ENCODE assay signal across 1 cellular context in genomic region chr15:52733078-52733477, GRCh38.
TF ChIP-seq lines count a peak whose summit lies in the region.

No MANE protein-coding gene starts in this region.

TF ChIP-seq in HepG2, 621 proteins besides CTCF, POLR2A, EP300 and RAD21 (continued from another document and continues in another):
- TF ChIP-seq RXRB (CRISPR knock-in tag; IDR thresholded peaks at IDR 0.05; ENCODE audit: borderline replicate concordance) (peak; percentile 87), ZBTB8A (CRISPR knock-in tag; IDR thresholded peaks at IDR 0.05; ENCODE audit: borderline replicate concordance, low read depth) (no peak), GFI1 (CRISPR knock-in tag; IDR thresholded peaks at IDR 0.05; ENCODE audit: borderline replicate concordance) (no peak), ZSCAN31 (CRISPR knock-in tag; IDR thresholded peaks at IDR 0.05; ENCODE audit: low read depth) (no peak), HMG20A (CRISPR knock-in tag; IDR thresholded peaks at IDR 0.05; ENCODE audit: borderline replicate concordance) (no peak; the same call in 1 of the 2 replicates), HOXA3 (CRISPR knock-in tag; IDR thresholded peaks at IDR 0.05) (no peak), THAP8 (CRISPR knock-in tag; IDR thresholded peaks at IDR 0.05; ENCODE audit: borderline replicate concordance) (no peak), ZNF326 (CRISPR knock-in tag; IDR thresholded peaks at IDR 0.05; ENCODE audit: borderline replicate concordance) (no peak), ZNF639 (CRISPR knock-in tag; conservative IDR thresholded peaks at IDR 0.05) (no peak), NFRKB (IDR thresholded peaks at IDR 0.05) (no peak), STAT6 (CRISPR knock-in tag; IDR thresholded peaks at IDR 0.05; ENCODE audit: borderline replicate concordance) (no peak), KLF11 (CRISPR knock-in tag; IDR thresholded peaks at IDR 0.05) (no peak), SUZ12 (IDR thresholded peaks at IDR 0.05; ENCODE audit: low read depth, low read length) (no peak), CREBL2 (CRISPR knock-in tag; IDR thresholded peaks at IDR 0.05; ENCODE audit: borderline replicate concordance) (no peak), DNMT3B (CRISPR knock-in tag; conservative IDR thresholded peaks at IDR 0.05) (no peak), ZNF343 (CRISPR knock-in tag; IDR thresholded peaks at IDR 0.05) (no peak), MTF2 (CRISPR knock-in tag; IDR thresholded peaks at IDR 0.05; ENCODE audit: borderline replicate concordance) (no peak), ZNF792 (CRISPR knock-in tag; IDR thresholded peaks at IDR 0.05) (no peak), ZSCAN20 (CRISPR knock-in tag; IDR thresholded peaks at IDR 0.05; ENCODE audit: borderline replicate concordance) (no peak), ZBTB20 (CRISPR knock-in tag; IDR thresholded peaks at IDR 0.05; ENCODE audit: borderline replicate concordance, low read depth) (no peak), SP140L (CRISPR knock-in tag; IDR thresholded peaks at IDR 0.05; ENCODE audit: borderline replicate concordance) (no peak), LCORL (IDR thresholded peaks at IDR 0.05) (no peak), LCORL (CRISPR knock-in tag; IDR thresholded peaks at IDR 0.05) (0 out of 2 replicates have a peak, but pooled peaks have one; percentile 34), PRPF4 (IDR thresholded peaks at IDR 0.05; ENCODE audit: low read depth, low read length, poor library complexity, severe bottlenecking) (no peak), NRL (CRISPR knock-in tag; IDR thresholded peaks at IDR 0.05; ENCODE audit: borderline replicate concordance) (no peak), ZNF558 (CRISPR knock-in tag; IDR thresholded peaks at IDR 0.05; ENCODE audit: borderline replicate concordance) (no peak), ZIK1 (CRISPR knock-in tag; IDR thresholded peaks at IDR 0.05; ENCODE audit: borderline replicate concordance, low read depth) (no peak), ZNF253 (CRISPR knock-in tag; IDR thresholded peaks at IDR 0.05; ENCODE audit: borderline replicate concordance) (no peak), ZNF629 (CRISPR knock-in tag; conservative IDR thresholded peaks at IDR 0.05) (no peak), PLSCR1 (CRISPR knock-in tag; IDR thresholded peaks at IDR 0.05; ENCODE audit: borderline replicate concordance) (no peak), ZNF816 (CRISPR knock-in tag; IDR thresholded peaks at IDR 0.05; ENCODE audit: borderline replicate concordance) (no peak), ZNF749 (CRISPR knock-in tag; IDR thresholded peaks at IDR 0.05; ENCODE audit: borderline replicate concordance) (no peak), ATF7-NPFF (CRISPR knock-in tag; IDR thresholded peaks at IDR 0.05; ENCODE audit: low read depth) (no peak), ZNF616 (CRISPR knock-in tag; IDR thresholded peaks at IDR 0.05; ENCODE audit: low read depth) (no peak), PPARG (CRISPR knock-in tag; conservative IDR thresholded peaks at IDR 0.05) (peak; percentile 93), TBP (CRISPR knock-in tag; IDR thresholded peaks at IDR 0.05) (no peak), ZNF562 (CRISPR knock-in tag; IDR thresholded peaks at IDR 0.05; ENCODE audit: borderline replicate concordance) (no peak), BCL6 (CRISPR knock-in tag; IDR thresholded peaks at IDR 0.05) (no peak), ZNF598 (CRISPR knock-in tag; IDR thresholded peaks at IDR 0.05; ENCODE audit: borderline replicate concordance) (no peak), ZNF136 (CRISPR knock-in tag; IDR thresholded peaks at IDR 0.05; ENCODE audit: low read depth) (no peak), SMAD1 (CRISPR knock-in tag; IDR thresholded peaks at IDR 0.05; ENCODE audit: borderline replicate concordance, low read depth) (no peak)
- TF ChIP-seq, protein P1, sequence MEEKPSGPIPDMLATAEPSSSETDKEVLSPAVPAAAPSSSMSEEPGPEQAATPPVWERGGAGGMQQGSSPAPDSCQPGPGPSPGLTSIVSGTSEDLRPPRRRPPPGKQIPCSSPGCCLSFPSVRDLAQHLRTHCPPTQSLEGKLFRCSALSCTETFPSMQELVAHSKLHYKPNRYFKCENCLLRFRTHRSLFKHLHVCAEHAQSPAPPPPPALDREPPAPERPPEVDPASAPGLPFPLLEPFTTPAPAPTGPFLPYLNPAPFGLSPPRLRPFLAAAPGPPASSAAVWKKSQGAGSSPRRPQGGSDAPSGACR (CRISPR knock-in tag; IDR thresholded peaks at IDR 0.05) = 0 out of 2 replicates have a peak, but pooled peaks have one; percentile 38
- TF ChIP-seq, protein P2, sequence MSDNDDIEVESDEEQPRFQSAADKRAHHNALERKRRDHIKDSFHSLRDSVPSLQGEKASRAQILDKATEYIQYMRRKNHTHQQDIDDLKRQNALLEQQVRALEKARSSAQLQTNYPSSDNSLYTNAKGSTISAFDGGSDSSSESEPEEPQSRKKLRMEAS (IDR thresholded peaks at IDR 0.05) = no peak
- TF ChIP-seq, protein P3, sequence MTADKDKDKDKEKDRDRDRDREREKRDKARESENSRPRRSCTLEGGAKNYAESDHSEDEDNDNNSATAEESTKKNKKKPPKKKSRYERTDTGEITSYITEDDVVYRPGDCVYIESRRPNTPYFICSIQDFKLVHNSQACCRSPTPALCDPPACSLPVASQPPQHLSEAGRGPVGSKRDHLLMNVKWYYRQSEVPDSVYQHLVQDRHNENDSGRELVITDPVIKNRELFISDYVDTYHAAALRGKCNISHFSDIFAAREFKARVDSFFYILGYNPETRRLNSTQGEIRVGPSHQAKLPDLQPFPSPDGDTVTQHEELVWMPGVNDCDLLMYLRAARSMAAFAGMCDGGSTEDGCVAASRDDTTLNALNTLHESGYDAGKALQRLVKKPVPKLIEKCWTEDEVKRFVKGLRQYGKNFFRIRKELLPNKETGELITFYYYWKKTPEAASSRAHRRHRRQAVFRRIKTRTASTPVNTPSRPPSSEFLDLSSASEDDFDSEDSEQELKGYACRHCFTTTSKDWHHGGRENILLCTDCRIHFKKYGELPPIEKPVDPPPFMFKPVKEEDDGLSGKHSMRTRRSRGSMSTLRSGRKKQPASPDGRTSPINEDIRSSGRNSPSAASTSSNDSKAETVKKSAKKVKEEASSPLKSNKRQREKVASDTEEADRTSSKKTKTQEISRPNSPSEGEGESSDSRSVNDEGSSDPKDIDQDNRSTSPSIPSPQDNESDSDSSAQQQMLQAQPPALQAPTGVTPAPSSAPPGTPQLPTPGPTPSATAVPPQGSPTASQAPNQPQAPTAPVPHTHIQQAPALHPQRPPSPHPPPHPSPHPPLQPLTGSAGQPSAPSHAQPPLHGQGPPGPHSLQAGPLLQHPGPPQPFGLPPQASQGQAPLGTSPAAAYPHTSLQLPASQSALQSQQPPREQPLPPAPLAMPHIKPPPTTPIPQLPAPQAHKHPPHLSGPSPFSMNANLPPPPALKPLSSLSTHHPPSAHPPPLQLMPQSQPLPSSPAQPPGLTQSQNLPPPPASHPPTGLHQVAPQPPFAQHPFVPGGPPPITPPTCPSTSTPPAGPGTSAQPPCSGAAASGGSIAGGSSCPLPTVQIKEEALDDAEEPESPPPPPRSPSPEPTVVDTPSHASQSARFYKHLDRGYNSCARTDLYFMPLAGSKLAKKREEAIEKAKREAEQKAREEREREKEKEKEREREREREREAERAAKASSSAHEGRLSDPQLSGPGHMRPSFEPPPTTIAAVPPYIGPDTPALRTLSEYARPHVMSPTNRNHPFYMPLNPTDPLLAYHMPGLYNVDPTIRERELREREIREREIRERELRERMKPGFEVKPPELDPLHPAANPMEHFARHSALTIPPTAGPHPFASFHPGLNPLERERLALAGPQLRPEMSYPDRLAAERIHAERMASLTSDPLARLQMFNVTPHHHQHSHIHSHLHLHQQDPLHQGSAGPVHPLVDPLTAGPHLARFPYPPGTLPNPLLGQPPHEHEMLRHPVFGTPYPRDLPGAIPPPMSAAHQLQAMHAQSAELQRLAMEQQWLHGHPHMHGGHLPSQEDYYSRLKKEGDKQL (CRISPR knock-in tag; IDR thresholded peaks at IDR 0.05; ENCODE audit: low read depth) = no peak
- TF ChIP-seq, protein P4, sequence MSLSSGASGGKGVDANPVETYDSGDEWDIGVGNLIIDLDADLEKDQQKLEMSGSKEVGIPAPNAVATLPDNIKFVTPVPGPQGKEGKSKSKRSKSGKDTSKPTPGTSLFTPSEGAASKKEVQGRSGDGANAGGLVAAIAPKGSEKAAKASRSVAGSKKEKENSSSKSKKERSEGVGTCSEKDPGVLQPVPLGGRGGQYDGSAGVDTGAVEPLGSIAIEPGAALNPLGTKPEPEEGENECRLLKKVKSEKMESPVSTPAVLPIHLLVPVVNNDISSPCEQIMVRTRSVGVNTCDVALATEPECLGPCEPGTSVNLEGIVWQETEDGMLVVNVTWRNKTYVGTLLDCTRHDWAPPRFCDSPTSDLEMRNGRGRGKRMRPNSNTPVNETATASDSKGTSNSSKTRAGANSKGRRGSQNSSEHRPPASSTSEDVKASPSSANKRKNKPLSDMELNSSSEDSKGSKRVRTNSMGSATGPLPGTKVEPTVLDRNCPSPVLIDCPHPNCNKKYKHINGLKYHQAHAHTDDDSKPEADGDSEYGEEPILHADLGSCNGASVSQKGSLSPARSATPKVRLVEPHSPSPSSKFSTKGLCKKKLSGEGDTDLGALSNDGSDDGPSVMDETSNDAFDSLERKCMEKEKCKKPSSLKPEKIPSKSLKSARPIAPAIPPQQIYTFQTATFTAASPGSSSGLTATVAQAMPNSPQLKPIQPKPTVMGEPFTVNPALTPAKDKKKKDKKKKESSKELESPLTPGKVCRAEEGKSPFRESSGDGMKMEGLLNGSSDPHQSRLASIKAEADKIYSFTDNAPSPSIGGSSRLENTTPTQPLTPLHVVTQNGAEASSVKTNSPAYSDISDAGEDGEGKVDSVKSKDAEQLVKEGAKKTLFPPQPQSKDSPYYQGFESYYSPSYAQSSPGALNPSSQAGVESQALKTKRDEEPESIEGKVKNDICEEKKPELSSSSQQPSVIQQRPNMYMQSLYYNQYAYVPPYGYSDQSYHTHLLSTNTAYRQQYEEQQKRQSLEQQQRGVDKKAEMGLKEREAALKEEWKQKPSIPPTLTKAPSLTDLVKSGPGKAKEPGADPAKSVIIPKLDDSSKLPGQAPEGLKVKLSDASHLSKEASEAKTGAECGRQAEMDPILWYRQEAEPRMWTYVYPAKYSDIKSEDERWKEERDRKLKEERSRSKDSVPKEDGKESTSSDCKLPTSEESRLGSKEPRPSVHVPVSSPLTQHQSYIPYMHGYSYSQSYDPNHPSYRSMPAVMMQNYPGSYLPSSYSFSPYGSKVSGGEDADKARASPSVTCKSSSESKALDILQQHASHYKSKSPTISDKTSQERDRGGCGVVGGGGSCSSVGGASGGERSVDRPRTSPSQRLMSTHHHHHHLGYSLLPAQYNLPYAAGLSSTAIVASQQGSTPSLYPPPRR (CRISPR knock-in tag; IDR thresholded peaks at IDR 0.05; ENCODE audit: borderline replicate concordance) = no peak
